Comparison of ENCODE assay signal across 8 cellular contexts in the genomic region with DNA sequence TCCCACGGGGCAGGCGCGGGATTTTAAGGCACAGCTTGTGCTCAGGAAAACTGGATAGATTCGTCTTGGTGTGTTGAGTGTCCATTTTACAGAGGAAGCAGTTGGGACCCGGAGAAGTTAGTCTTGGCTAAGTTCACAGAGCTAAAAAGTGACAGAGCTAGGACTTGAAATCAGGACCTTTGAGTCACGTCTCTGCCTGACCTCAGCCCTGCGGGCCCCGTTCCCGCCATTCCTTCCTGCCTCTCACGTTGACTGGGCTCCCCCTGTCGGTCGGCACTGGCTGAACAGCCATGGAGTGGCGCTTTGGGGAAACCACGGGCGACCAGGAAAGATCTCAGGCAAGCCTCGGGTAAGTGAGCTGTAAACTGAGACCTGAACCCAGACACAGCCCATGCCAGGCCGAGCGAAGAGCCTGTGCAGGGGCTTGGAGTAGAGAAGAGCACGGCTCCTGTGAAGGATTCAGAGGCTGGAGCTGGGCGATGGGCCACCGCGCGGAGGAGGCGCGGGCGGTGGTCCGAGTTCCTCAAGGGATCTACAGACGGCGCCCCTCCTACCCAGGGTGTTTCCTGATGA. TPM values are rescaled to one million over a fixed set of nuclear protein-coding genes. Genes with fewer than 3 reads are reported as not detected.
A peak's percentile ranks its signal among the peaks of the same experiment; 100 is the strongest.
DNase-seq lines count a peak whose midpoint lies in the region; ATAC-seq lines count a peak whose summit lies in the region.

No MANE protein-coding gene starts in this region.

- DNase-seq in Caki2 (ENCODE audit: low read depth) (peak; percentile 49), KG1 (lab: John Stamatoyannopoulos, UW) (peak; percentile 71), cerebellar cortex (ENCODE audit: low spot score) (peak; percentile 67), kidney tubule cell (ENCODE audit: low spot score) (peak; percentile 81), NCI-H748 treated with DMSO at 0.1 percent for 48 hours (lab: John Stamatoyannopoulos, UW) (no peak)
- peak; percentile 65 for DNase-seq in activated CD4-positive, CD25-positive, alpha-beta regulatory T cell treated with anti-CD3 and anti-CD28 coated beads, Interleukin-2, amount 50 U/mL, for 16 hours (ENCODE audit: low read depth, low spot score)
- peak; percentile 71 to 85 for DNase-seq in stimulated activated CD4-positive, alpha-beta T cell treated with anti-CD3 and anti-CD28 coated beads, Interleukin-1b, Interleukin-23, amount 100 ng/mL, for 4 hours (ENCODE audit: low read depth in 2 of 2)

- peak; percentile 76 for ATAC-seq in GM21576 (IDR thresholded peaks at IDR 0.05; ENCODE audit: unreplicated experiment)

- in situ Hi-C loops in Caki2 (cut with HindIII; ENCODE audit: low pct_unique_long_range_greater_than_20kb, low sequenced_read_pairs): no loop called here

RNA-seq across cellular contexts. Expression of gene WNT11, which starts 54.1 kb away (rescaled TPM):
- 3.7 and 4.9 TPM in 2 replicates for total RNA-seq in Caki2 (2014; rRNA removed; shearing (Covaris generic); ENCODE audit: low replicate concordance)
